Comparison of ENCODE assay signal across 8 cellular contexts in the genomic region with DNA sequence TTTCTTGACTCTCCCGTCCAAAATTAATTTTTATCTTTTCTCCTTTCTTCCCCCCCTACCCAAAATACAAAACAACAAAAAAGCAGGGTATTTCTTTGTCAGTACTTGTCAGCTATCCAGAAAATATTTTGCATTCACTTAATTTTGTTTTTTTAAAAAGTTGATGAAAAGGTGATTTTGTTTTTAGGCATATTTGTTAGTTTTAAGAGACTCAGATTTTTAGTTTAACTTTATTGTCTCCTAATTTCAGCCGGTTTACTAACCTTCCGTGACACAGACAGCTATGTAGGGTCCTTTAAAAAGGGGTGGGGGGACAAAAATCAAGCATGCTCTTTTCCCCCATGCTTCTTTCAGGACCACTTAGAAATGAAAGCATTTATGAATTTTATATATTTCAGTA. TPM values are rescaled to one million over a fixed set of nuclear protein-coding genes. Genes with fewer than 3 reads are reported as not detected.
A peak's percentile ranks its signal among the peaks of the same experiment; 100 is the strongest.
DNase-seq lines count a peak whose midpoint lies in the region; ATAC-seq, FAIRE-seq and TF ChIP-seq lines count a peak whose summit lies in the region.

No MANE protein-coding gene starts in this region.

- peaks cover 16% of the 10 kb centered on the region for H3K4me1 Mint-ChIP-seq in Caco-2 (ENCODE audit: low read depth, unreplicated experiment)

- peaks cover 11% of the 10 kb centered on the region for H3K36me3 Mint-ChIP-seq in Caco-2 (ENCODE audit: insufficient read depth, unreplicated experiment)

- peak overlapping the region; percentile 81 for H3K4me3 Mint-ChIP-seq in Caco-2 (ENCODE audit: unreplicated experiment)

- no peak overlapping the region for H4K12ac ChIP-seq in trophoblast cell (ENCODE audit: low read depth, low read length)

- BruUV-seq in Caco-2 (replicated peaks; lab: Mats Ljungman, UMichigan): no TSS peak

- no peaks in the 10 kb centered on the region for H3K27me3 Mint-ChIP-seq in Caco-2 (ENCODE audit: insufficient read depth, unreplicated experiment)

- H3K9me3 Mint-ChIP-seq in Caco-2 (ENCODE audit: unreplicated experiment): no peaks in the 10 kb centered on the region

- no peaks in the 10 kb centered on the region for H3K9me3 ChIP-seq in Caco-2
- H3K9me3 ChIP-seq in trophoblast cell (ENCODE audit: insufficient read depth, low read depth, low read length): no peaks in the 10 kb centered on the region

- H3K23ac ChIP-seq in trophoblast cell (ENCODE audit: low read length): no peak overlapping the region

- H2AK5ac ChIP-seq in trophoblast cell (ENCODE audit: low read length): no peak overlapping the region

- H3K36me3 ChIP-seq in Caco-2 (ENCODE audit: control insufficient read depth, insufficient read depth, low read length): no peaks in the 10 kb centered on the region
- H3K36me3 ChIP-seq in trophoblast cell (ENCODE audit: control insufficient read depth in 1 of 2, insufficient read depth in 2 of 2, low read length in 2 of 2): no peaks in the 10 kb centered on the region

- H3K4me3 ChIP-seq in Caco-2 (ENCODE audit: low read depth, low read length) (peak overlapping the region; percentile 74), foreskin fibroblast (ENCODE audit: low read depth in 1 of 2, low read length in 2 of 2) (peak overlapping the region; percentile 82 to 94), trophoblast cell (ENCODE audit: low read depth, low read length) (no peak overlapping the region)

- no peak overlapping the region for H4K91ac ChIP-seq in trophoblast cell (ENCODE audit: low read depth, low read length)

- peaks cover 2% of the 10 kb centered on the region for H3K79me2 ChIP-seq in trophoblast cell (ENCODE audit: control insufficient read depth, insufficient read depth, low read length, poor library complexity)

- peak overlapping the region; percentile 46 for H3K27ac Mint-ChIP-seq in Caco-2 (ENCODE audit: unreplicated experiment)

- no peak overlapping the region for H3K18ac ChIP-seq in trophoblast cell (ENCODE audit: low read length)

- no peak for DNase-seq in Caco-2
- no peak for DNase-seq in foreskin fibroblast
- no peak for DNase-seq in trophoblast cell
- no peak for DNase-seq in SW480 (ENCODE audit: low spot score)
- no peak for DNase-seq in GM19240 (ENCODE audit: insufficient read length, low spot score)
- no peak for DNase-seq in foreskin melanocyte

- peak overlapping the region; percentile 97 for H3K27ac ChIP-seq in trophoblast cell (ENCODE audit: low read depth, low read length)

- no peak overlapping the region for H3K4ac ChIP-seq in trophoblast cell (ENCODE audit: low read depth, low read length)

- H2AFZ ChIP-seq in trophoblast cell (ENCODE audit: insufficient read depth, low read length, poor library complexity): no peak overlapping the region

- H4K8ac ChIP-seq in trophoblast cell (ENCODE audit: low read depth, low read length): no peak overlapping the region

- peak overlapping the region; percentile 84 for H3K9ac ChIP-seq in trophoblast cell (ENCODE audit: low read length)

- CTCF ChIA-PET in Caco-2 (lab: Charles Lee): no interaction called here

- H3K4me1 ChIP-seq in Caco-2 (peaks cover 24% of the 10 kb centered on the region), trophoblast cell (ENCODE audit: control insufficient read depth in 1 of 2, insufficient read depth in 2 of 2, low read length in 2 of 2) (no peaks in the 10 kb centered on the region)

- peaks cover 6% of the 10 kb centered on the region for H3K79me1 ChIP-seq in trophoblast cell (ENCODE audit: low read length)

- POLR2A ChIA-PET in Caco-2 (lab: Charles Lee): no interaction called here

- WGBS in trophoblast cell (ENCODE audit: extremely low coverage, insufficient coverage, insufficient read length): no CpG with 5 or more reads among the region's 3 CpGs

- intact Hi-C loops in Caco-2 (cut with micrococcal nuclease; ENCODE audit: unreplicated experiment): no loop called here

- H3K14ac ChIP-seq in trophoblast cell (ENCODE audit: low read length): no peak overlapping the region

- H3K4me2 ChIP-seq in trophoblast cell (ENCODE audit: low read length): peak overlapping the region; percentile 89

- peak; percentile 77 for FAIRE-seq in TTC549 (lab: Jason Lieb, UNC)

- no peak overlapping the region for H2BK12ac ChIP-seq in trophoblast cell (ENCODE audit: low read length)

- H2BK120ac ChIP-seq in trophoblast cell (ENCODE audit: insufficient read depth, low read length, poor library complexity): no peak overlapping the region

- H3K27me3 ChIP-seq in Caco-2 (replicated peaks; ENCODE audit: control insufficient read depth, insufficient read depth, low read length): no peaks in the 10 kb centered on the region
- H3K27me3 ChIP-seq in trophoblast cell (ENCODE audit: insufficient read depth, low read length): no peaks in the 10 kb centered on the region

- no peak for ATAC-seq in GM21381 (IDR thresholded peaks at IDR 0.05; ENCODE audit: unreplicated experiment)

- no peak overlapping the region for H2BK5ac ChIP-seq in trophoblast cell (ENCODE audit: low read depth, low read length, poor library complexity)

- TF ChIP-seq CTCF in Caco-2 (IDR thresholded peaks at IDR 0.05; ENCODE audit: insufficient read depth in 1 of 2, low read depth in 1 of 2, low read length in 1 of 2, severe bottlenecking in 1 of 2, unreplicated experiment in 1 of 2) (no peak), foreskin fibroblast (IDR thresholded peaks at IDR 0.05; ENCODE audit: low read depth, low read length) (no peak)

RNA-seq across cellular contexts. Expression of a gene that starts 1.5 kb away (rescaled TPM):
- total RNA-seq in Caco-2 (2022): 101 and 103 TPM in 2 replicates
- 67.5 and 74.6 TPM in 2 replicates for polyA plus RNA-seq in trophoblast cell (2013)
